ENCODE assay signal across 18 cellular contexts in genomic region chr7:101898019-101898575, GRCh38.
A peak's percentile ranks its signal among the peaks of the same experiment; 100 is the strongest.
DNase-seq lines count a peak whose midpoint lies in the region; ATAC-seq and TF ChIP-seq lines count a peak whose summit lies in the region.
"Had no signal": no experiment of that assay in that cellular context is flagged by ENCODE, and none has a peak within 500 bp of the region (broad histone marks: within the 10 kb centered on the region; RNA-seq: fewer than 3 reads in every experiment).

No MANE protein-coding gene starts in this region.

- peak overlapping the region; percentile 41 to 46 for H3K27ac ChIP-seq in right atrium auricular region
- no peak overlapping the region for H3K27ac ChIP-seq in fibroblast of lung (ENCODE audit: insufficient read depth, low read length)
- peak overlapping the region; percentile 25 for H3K27ac ChIP-seq in rectal smooth muscle tissue (ENCODE audit: low read depth, low read length)
- H3K27ac ChIP-seq in neural progenitor cell = no peak overlapping the region
- H3K27ac ChIP-seq: neutrophil had no signal

- peaks cover 2% of the 10 kb centered on the region for H3K36me3 Mint-ChIP-seq in neural progenitor cell

- H4K20me1 ChIP-seq in fibroblast of lung (ENCODE audit: control insufficient read depth, extremely low read depth, insufficient read depth, low read length) = no peaks in the 10 kb centered on the region
- peaks cover 98% of the 10 kb centered on the region for H4K20me1 ChIP-seq in neural progenitor cell (ENCODE audit: low read depth)

- H3K9me3 ChIP-seq in right atrium auricular region = no peaks in the 10 kb centered on the region
- H3K9me3 ChIP-seq in fibroblast of lung (ENCODE audit: control insufficient read depth, insufficient read depth, low read depth, low read length) = no peaks in the 10 kb centered on the region
- H3K9me3 ChIP-seq in neural progenitor cell (ENCODE audit: low read depth) = no peaks in the 10 kb centered on the region
- H3K9me3 ChIP-seq: A549, mucosa of descending colon, neutrophil had no signal

- ATAC-seq in HG02623 (IDR thresholded peaks at IDR 0.05; ENCODE audit: unreplicated experiment) = no peak
- ATAC-seq in GM21825 (IDR thresholded peaks at IDR 0.05; ENCODE audit: unreplicated experiment) = no peak
- ATAC-seq: A549; activated T-cell treated with anti-CD3 and anti-CD28 coated beads, Interleukin-2, amount 50 U/mL, for 72 hours; left colon; mucosa of descending colon had no signal

- H3K4me1 Mint-ChIP-seq in neural progenitor cell = peaks cover 28% of the 10 kb centered on the region

- H3K4me3 ChIP-seq in right atrium auricular region = no peak overlapping the region
- H3K4me3 ChIP-seq in fibroblast of lung (replicated peaks in 1 of 4; ENCODE audit: control extremely low read depth in 1 of 4, insufficient read depth in 1 of 4, low read depth in 3 of 4, low read length in 4 of 4) = no peak overlapping the region
- H3K4me3 ChIP-seq in rectal smooth muscle tissue (ENCODE audit: low read length) = no peak overlapping the region
- no peak overlapping the region for H3K4me3 ChIP-seq in neural progenitor cell
- H3K4me3 ChIP-seq: A549, mucosa of descending colon had no signal

- intact Hi-C loops in cardiac septum (cut with DNase I) = no loop called here

- DNase-seq in right atrium auricular region (ENCODE audit: low spot score) (no peak), cardiac septum (ENCODE audit: low spot score) (no peak), fibroblast of lung (ENCODE audit: low read depth in 2 of 2) (no peak), neural progenitor cell (ENCODE audit: low spot score) (no peak)
- DNase-seq in stimulated activated CD4-positive, alpha-beta T cell treated with anti-CD3 and anti-CD28 coated beads, Interleukin-15, amount 100 ng/mL, for 24 hours = no peak
- DNase-seq: activated naive CD8-positive, alpha-beta T cell treated with anti-CD3 and anti-CD28 coated beads for 36 hours; activated T-cell treated with anti-CD3 and anti-CD28 coated beads, Interleukin-2, amount 50 U/mL, for 72 hours; Kasumi-1; left colon; NCI-H1105 treated with DMSO at 0.1 percent for 48 hours; NCI-H526; stimulated activated CD4-positive, alpha-beta T cell treated with anti-CD3 and anti-CD28 coated beads, Interleukin-4, amount 100 ng/mL, for 4 hours had no signal

- no peak for TF ChIP-seq CTCF in right atrium auricular region (IDR thresholded peaks at IDR 0.05)
- no peak for TF ChIP-seq CTCF in fibroblast of lung (conservative IDR thresholded peaks at IDR 0.05 in 1 of 2, IDR thresholded peaks at IDR 0.05 in 1 of 2; ENCODE audit: low read depth in 1 of 2, low read length in 2 of 2)
- TF ChIP-seq CTCF in neural progenitor cell (IDR thresholded peaks at IDR 0.05) = no peak

- peak overlapping the region; percentile 17 for H3K4me2 ChIP-seq in fibroblast of lung (ENCODE audit: extremely low read depth, insufficient read depth, low read length)
- no peak overlapping the region for H3K4me2 ChIP-seq in neural progenitor cell
- H3K4me2 ChIP-seq: A549 had no signal

- H3K9me3 Mint-ChIP-seq in neural progenitor cell = no peaks in the 10 kb centered on the region
- H3K9me3 Mint-ChIP-seq: activated naive CD8-positive, alpha-beta T cell treated with anti-CD3 and anti-CD28 coated beads for 36 hours; activated T-cell treated with anti-CD3 and anti-CD28 coated beads, Interleukin-2, amount 50 U/mL, for 72 hours had no signal

- no peak overlapping the region for H3K27ac Mint-ChIP-seq in neural progenitor cell
- H3K27ac Mint-ChIP-seq: activated naive CD8-positive, alpha-beta T cell treated with anti-CD3 and anti-CD28 coated beads for 36 hours; activated T-cell treated with anti-CD3 and anti-CD28 coated beads, Interleukin-2, amount 50 U/mL, for 72 hours had no signal

- H3K36me3 ChIP-seq in right atrium auricular region (no peaks in the 10 kb centered on the region), fibroblast of lung (ENCODE audit: control insufficient read depth, insufficient read depth, low read length) (no peaks in the 10 kb centered on the region), rectal smooth muscle tissue (ENCODE audit: control insufficient read depth, insufficient read depth, low read length) (no peaks in the 10 kb centered on the region), neural progenitor cell (no peaks in the 10 kb centered on the region)

- no peaks in the 10 kb centered on the region for H3K27me3 ChIP-seq in right atrium auricular region
- no peaks in the 10 kb centered on the region for H3K27me3 ChIP-seq in fibroblast of lung (ENCODE audit: control insufficient read depth, insufficient read depth, low read length)
- H3K27me3 ChIP-seq in rectal smooth muscle tissue (ENCODE audit: control insufficient read depth, insufficient read depth, low read length) = no peaks in the 10 kb centered on the region
- no peaks in the 10 kb centered on the region for H3K27me3 ChIP-seq in neural progenitor cell
- H3K27me3 ChIP-seq: neutrophil had no signal

- H2AFZ ChIP-seq in fibroblast of lung (ENCODE audit: low read length) = no peak overlapping the region
- H2AFZ ChIP-seq in neural progenitor cell (replicated peaks) = no peak overlapping the region

- no peaks in the 10 kb centered on the region for H3F3A ChIP-seq in neural progenitor cell (ENCODE audit: low read depth)

- H3K79me2 ChIP-seq in fibroblast of lung (ENCODE audit: control insufficient read depth, insufficient read depth, low read length) (peaks cover 6% of the 10 kb centered on the region), neural progenitor cell (ENCODE audit: low read depth) (peaks cover 100% of the 10 kb centered on the region)

- H3K4me3 Mint-ChIP-seq in neural progenitor cell = no peak overlapping the region
- H3K4me3 Mint-ChIP-seq: activated naive CD8-positive, alpha-beta T cell treated with anti-CD3 and anti-CD28 coated beads for 36 hours; activated T-cell treated with anti-CD3 and anti-CD28 coated beads, Interleukin-2, amount 50 U/mL, for 72 hours had no signal

- peaks cover 6% of the 10 kb centered on the region for H3K27me3 Mint-ChIP-seq in neural progenitor cell (ENCODE audit: insufficient read depth, low read depth)
- H3K27me3 Mint-ChIP-seq: activated naive CD8-positive, alpha-beta T cell treated with anti-CD3 and anti-CD28 coated beads for 36 hours had no signal

- H3K9ac ChIP-seq in fibroblast of lung (ENCODE audit: insufficient read depth, low read length) (no peak overlapping the region), rectal smooth muscle tissue (ENCODE audit: low read length) (no peak overlapping the region), neural progenitor cell (no peak overlapping the region)

- H3K4me1 ChIP-seq in right atrium auricular region (peaks cover 0 to 54% of the 10 kb centered on the region in 2 donors), fibroblast of lung (ENCODE audit: control insufficient read depth, extremely low read depth, insufficient read depth, low read length) (no peaks in the 10 kb centered on the region), rectal smooth muscle tissue (ENCODE audit: control insufficient read depth, insufficient read depth, low read length) (peaks cover 27% of the 10 kb centered on the region), neural progenitor cell (no peaks in the 10 kb centered on the region)

Comparison
In these comparisons a context has a peak if more than half of its experiments do, and no peak if none do; other contexts are left out.
1. H3K27ac ChIP-seq: peak in right atrium auricular region (2 of 2) and rectal smooth muscle tissue (single experiment); none in fibroblast of lung (single experiment) and neural progenitor cell (single experiment).